In the genomic region with DNA sequence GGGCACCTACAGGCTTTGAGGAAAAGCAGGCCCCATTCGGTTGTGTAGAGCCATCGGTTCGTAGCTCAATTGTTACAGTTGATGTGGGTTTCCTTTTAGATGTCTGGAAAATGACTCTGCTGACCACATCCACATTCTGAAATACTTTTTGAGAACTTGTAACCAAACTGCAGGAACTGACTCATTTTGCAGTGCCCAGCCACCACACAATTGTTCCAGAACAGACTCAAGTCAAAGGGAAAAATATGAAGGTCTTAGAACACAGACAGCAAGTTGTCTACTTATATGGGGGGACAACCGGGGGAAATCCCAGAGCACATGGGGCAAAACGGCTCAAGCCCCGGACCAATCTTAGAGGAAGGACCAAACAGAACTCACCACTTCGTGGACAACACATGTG, we compare ENCODE assay signal across 1 cellular context.
TF ChIP-seq lines count a peak whose summit lies in the region.

No MANE protein-coding gene starts in this region.

TF ChIP-seq in GM12878, 131 proteins besides CTCF, POLR2A, EP300 and RAD21 (continued from another document and continues in another):
- TF ChIP-seq CUX1 (IDR thresholded peaks at IDR 0.05; ENCODE audit: insufficient replicate concordance, low read depth, low read length): no peak
- no peak for TF ChIP-seq MXI1 (IDR thresholded peaks at IDR 0.05; ENCODE audit: low read depth, low read length)
- TF ChIP-seq, protein P1, sequence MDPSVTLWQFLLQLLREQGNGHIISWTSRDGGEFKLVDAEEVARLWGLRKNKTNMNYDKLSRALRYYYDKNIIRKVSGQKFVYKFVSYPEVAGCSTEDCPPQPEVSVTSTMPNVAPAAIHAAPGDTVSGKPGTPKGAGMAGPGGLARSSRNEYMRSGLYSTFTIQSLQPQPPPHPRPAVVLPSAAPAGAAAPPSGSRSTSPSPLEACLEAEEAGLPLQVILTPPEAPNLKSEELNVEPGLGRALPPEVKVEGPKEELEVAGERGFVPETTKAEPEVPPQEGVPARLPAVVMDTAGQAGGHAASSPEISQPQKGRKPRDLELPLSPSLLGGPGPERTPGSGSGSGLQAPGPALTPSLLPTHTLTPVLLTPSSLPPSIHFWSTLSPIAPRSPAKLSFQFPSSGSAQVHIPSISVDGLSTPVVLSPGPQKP (IDR thresholded peaks at IDR 0.05; ENCODE audit: low read depth, low read length): no peak
- peak in 1 of 2 experiments; percentile 88; a peak in 2 of 4 replicates for TF ChIP-seq CEBPB (IDR thresholded peaks at IDR 0.05; ENCODE audit: borderline replicate concordance in 1 of 2, low read depth in 2 of 2, low read length in 2 of 2)
- TF ChIP-seq EGR1 (IDR thresholded peaks at IDR 0.05; ENCODE audit: borderline replicate concordance in 1 of 2, low read depth in 2 of 2, low read length in 2 of 2): peak in 1 of 2 experiments; percentile 51; a peak in 1 of 3 replicates
- peak; percentile 90 for TF ChIP-seq FOXM1 (IDR thresholded peaks at IDR 0.05; ENCODE audit: low read depth, low read length)
- TF ChIP-seq TBL1XR1 (IDR thresholded peaks at IDR 0.05; ENCODE audit: low read depth, low read length): peak; percentile 90
- no peak for TF ChIP-seq YY1 (IDR thresholded peaks at IDR 0.05; ENCODE audit: low read depth, low read length)
- peak; percentile 94 for TF ChIP-seq NFIC (IDR thresholded peaks at IDR 0.05; ENCODE audit: low read depth, low read length)
- peak; percentile 62 for TF ChIP-seq CREB1 (IDR thresholded peaks at IDR 0.05; ENCODE audit: low read depth)
- TF ChIP-seq TARDBP (IDR thresholded peaks at IDR 0.05; ENCODE audit: borderline replicate concordance): no peak
- TF ChIP-seq, protein P2, sequence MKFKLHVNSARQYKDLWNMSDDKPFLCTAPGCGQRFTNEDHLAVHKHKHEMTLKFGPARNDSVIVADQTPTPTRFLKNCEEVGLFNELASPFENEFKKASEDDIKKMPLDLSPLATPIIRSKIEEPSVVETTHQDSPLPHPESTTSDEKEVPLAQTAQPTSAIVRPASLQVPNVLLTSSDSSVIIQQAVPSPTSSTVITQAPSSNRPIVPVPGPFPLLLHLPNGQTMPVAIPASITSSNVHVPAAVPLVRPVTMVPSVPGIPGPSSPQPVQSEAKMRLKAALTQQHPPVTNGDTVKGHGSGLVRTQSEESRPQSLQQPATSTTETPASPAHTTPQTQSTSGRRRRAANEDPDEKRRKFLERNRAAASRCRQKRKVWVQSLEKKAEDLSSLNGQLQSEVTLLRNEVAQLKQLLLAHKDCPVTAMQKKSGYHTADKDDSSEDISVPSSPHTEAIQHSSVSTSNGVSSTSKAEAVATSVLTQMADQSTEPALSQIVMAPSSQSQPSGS (IDR thresholded peaks at IDR 0.05; ENCODE audit: low read length): peak; percentile 92
- TF ChIP-seq KAT2A (conservative IDR thresholded peaks at IDR 0.05; ENCODE audit: control insufficient read depth, low read depth, low read length): no peak
- TF ChIP-seq IKZF1 (conservative IDR thresholded peaks at IDR 0.05): peak; percentile 66
- peak; percentile 98 for TF ChIP-seq RUNX3 (IDR thresholded peaks at IDR 0.05; ENCODE audit: low read length)
- peak; percentile 60; the same call in 1 of the 2 replicates for TF ChIP-seq PAX5 (IDR thresholded peaks at IDR 0.05; ENCODE audit: borderline replicate concordance, low read depth, low read length)
- no peak for TF ChIP-seq NR2C1 (IDR thresholded peaks at IDR 0.05)
- 0 out of 2 replicates have a peak, but pooled peaks have one; percentile 39 for TF ChIP-seq STAT3 (IDR thresholded peaks at IDR 0.05; ENCODE audit: low read depth, low read length)
- TF ChIP-seq MTA3 (IDR thresholded peaks at IDR 0.05; ENCODE audit: borderline replicate concordance, low read length): peak; percentile 93; the same call in 1 of the 2 replicates
- 0 out of 2 replicates have a peak, but pooled peaks have one; percentile 44 for TF ChIP-seq PML (IDR thresholded peaks at IDR 0.05; ENCODE audit: low read length)
- TF ChIP-seq ETV6 (conservative IDR thresholded peaks at IDR 0.05 in 1 of 2, IDR thresholded peaks at IDR 0.05 in 1 of 2; ENCODE audit: borderline replicate concordance in 1 of 2, low read depth in 1 of 2): peak in 1 of 2 experiments; percentile 98; a peak in 2 of 4 replicates
- TF ChIP-seq BRCA1 (IDR thresholded peaks at IDR 0.05; ENCODE audit: low read depth, low read length): no peak
- TF ChIP-seq MEF2A (IDR thresholded peaks at IDR 0.05; ENCODE audit: insufficient read depth, low read depth, low read length): peak; percentile 81
- TF ChIP-seq, protein P3, sequence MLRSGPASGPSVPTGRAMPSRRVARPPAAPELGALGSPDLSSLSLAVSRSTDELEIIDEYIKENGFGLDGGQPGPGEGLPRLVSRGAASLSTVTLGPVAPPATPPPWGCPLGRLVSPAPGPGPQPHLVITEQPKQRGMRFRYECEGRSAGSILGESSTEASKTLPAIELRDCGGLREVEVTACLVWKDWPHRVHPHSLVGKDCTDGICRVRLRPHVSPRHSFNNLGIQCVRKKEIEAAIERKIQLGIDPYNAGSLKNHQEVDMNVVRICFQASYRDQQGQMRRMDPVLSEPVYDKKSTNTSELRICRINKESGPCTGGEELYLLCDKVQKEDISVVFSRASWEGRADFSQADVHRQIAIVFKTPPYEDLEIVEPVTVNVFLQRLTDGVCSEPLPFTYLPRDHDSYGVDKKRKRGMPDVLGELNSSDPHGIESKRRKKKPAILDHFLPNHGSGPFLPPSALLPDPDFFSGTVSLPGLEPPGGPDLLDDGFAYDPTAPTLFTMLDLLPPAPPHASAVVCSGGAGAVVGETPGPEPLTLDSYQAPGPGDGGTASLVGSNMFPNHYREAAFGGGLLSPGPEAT (IDR thresholded peaks at IDR 0.05; ENCODE audit: low read depth): peak; percentile 11; the same call in 1 of the 2 replicates
- TF ChIP-seq EED (IDR thresholded peaks at IDR 0.05; ENCODE audit: low read depth): peak; percentile 83
- peak; percentile 40; the same call in 1 of the 2 replicates for TF ChIP-seq SPI1 (IDR thresholded peaks at IDR 0.05; ENCODE audit: borderline replicate concordance, insufficient read depth, low read depth, low read length)
- peak; percentile 80 for TF ChIP-seq BCL11A (IDR thresholded peaks at IDR 0.05; ENCODE audit: low read depth, low read length)
- peak; percentile 34 to 47; a peak in 3 of 4 replicates for TF ChIP-seq IKZF2 (IDR thresholded peaks at IDR 0.05)
- TF ChIP-seq, protein P4, sequence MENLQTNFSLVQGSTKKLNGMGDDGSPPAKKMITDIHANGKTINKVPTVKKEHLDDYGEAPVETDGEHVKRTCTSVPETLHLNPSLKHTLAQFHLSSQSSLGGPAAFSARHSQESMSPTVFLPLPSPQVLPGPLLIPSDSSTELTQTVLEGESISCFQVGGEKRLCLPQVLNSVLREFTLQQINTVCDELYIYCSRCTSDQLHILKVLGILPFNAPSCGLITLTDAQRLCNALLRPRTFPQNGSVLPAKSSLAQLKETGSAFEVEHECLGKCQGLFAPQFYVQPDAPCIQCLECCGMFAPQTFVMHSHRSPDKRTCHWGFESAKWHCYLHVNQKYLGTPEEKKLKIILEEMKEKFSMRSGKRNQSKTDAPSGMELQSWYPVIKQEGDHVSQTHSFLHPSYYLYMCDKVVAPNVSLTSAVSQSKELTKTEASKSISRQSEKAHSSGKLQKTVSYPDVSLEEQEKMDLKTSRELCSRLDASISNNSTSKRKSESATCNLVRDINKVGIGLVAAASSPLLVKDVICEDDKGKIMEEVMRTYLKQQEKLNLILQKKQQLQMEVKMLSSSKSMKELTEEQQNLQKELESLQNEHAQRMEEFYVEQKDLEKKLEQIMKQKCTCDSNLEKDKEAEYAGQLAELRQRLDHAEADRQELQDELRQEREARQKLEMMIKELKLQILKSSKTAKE (IDR thresholded peaks at IDR 0.05; ENCODE audit: low read depth, poor library complexity, severe bottlenecking): peak; percentile 81
- peak in 1 of 2 experiments; percentile 24; a peak in 1 of 4 replicates for TF ChIP-seq BHLHE40 (IDR thresholded peaks at IDR 0.05; ENCODE audit: borderline replicate concordance in 1 of 2, low read depth in 2 of 2, low read length in 1 of 2)
- TF ChIP-seq MEF2B (IDR thresholded peaks at IDR 0.05; ENCODE audit: partially characterized antibody, poor library complexity, severe bottlenecking): peak; percentile 8
- no peak for TF ChIP-seq REST (IDR thresholded peaks at IDR 0.05; ENCODE audit: low read depth, low read length)
- peak; percentile 85 for TF ChIP-seq JUNB (IDR thresholded peaks at IDR 0.05)
- no peak for TF ChIP-seq HCFC1 (IDR thresholded peaks at IDR 0.05; ENCODE audit: low read length)
- peak; percentile 52 for TF ChIP-seq MTA2 (IDR thresholded peaks at IDR 0.05; ENCODE audit: low read depth)
- no peak for TF ChIP-seq USF1 (IDR thresholded peaks at IDR 0.05; ENCODE audit: borderline replicate concordance, extremely low read length, insufficient read depth, low read depth, low read length)
- no peak for TF ChIP-seq SREBF2 (IDR thresholded peaks at IDR 0.05; ENCODE audit: low read length)
- no peak for TF ChIP-seq PAX8 (IDR thresholded peaks at IDR 0.05)
- TF ChIP-seq CBFB (IDR thresholded peaks at IDR 0.05; ENCODE audit: low read depth): peak; percentile 81; the same call in 1 of the 2 replicates
- peak; percentile 92; the same call in 1 of the 2 replicates for TF ChIP-seq ZBED1 (IDR thresholded peaks at IDR 0.05; ENCODE audit: borderline replicate concordance)
